6 cellular contexts compared by ENCODE assay signal in the genomic region with DNA sequence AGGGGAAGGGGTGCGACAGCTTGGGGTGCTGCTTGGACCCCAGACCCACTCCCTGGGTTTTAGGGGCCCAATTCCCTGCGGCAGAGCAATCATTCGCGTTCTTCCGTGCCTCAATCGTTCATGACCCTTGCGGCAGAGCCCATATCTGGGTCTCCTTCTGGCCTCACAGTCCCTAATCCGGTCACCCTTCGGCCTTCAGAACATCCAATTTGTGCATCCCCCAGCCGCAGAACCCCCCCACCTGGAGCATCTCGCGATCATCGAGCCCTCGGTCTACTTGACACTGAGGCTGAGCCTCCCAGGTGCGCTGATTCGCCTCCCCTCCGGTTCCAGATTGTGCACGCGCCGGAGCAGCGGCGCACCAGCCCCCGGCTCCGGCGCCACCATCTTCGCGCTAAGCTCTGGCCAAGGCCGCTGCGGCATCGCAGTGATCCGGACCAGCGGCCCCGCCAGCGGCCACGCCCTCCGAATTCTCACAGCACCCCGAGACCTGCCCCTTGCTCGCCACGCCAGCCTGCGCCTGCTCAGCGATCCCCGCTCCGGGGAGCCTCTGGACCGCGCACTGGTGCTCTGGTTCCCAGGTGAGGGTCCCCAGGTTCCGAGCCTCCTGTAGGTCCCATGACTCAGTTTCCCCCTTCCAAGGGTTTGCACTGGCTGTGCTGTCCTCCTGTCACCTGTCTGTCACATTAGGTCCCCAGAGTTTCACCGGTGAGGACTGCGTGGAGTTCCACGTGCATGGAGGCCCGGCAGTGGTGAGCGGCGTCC. TPM values are rescaled to one million over a fixed set of nuclear protein-coding genes. Genes with fewer than 3 reads are reported as not detected.
DNase-seq lines count a peak whose midpoint lies in the region; ATAC-seq and TF ChIP-seq lines count a peak whose summit lies in the region.

No MANE protein-coding gene starts in this region.

- POLR2A ChIA-PET in Panc1 (lab: Charles Lee): no interaction called here

- H3K4me1 ChIP-seq in Panc1 (ENCODE audit: control insufficient read depth, insufficient read depth, low read length): peaks cover 12% of the 10 kb centered on the region
- H3K4me1 ChIP-seq in esophagus muscularis mucosa: peaks cover 31 to 59% (median 49%) of the 10 kb centered on the region in 4 donors

- in situ Hi-C loops in GM13976 (cut with MboI; ENCODE audit: low sequenced_read_pairs, unreplicated experiment) (no loop called here), Panc1 (cut with HindIII; ENCODE audit: low pct_unique_long_range_greater_than_20kb, low sequenced_read_pairs) (no loop called here)

- H3K36me3 ChIP-seq in Panc1 (ENCODE audit: control insufficient read depth, insufficient read depth, low read length): peaks cover 7% of the 10 kb centered on the region; the same call in 1 of the 2 replicates
- peaks cover 0 to 32% (median 15%) of the 10 kb centered on the region in 4 donors for H3K36me3 ChIP-seq in esophagus muscularis mucosa

- ATAC-seq in Panc1: no peak

- H3K4me3 ChIP-seq in Panc1 (ENCODE audit: low read depth in 2 of 2, low read length in 2 of 2) (peak overlapping the region; percentile 86 to 94), esophagus muscularis mucosa (peak overlapping the region; percentile 74 to 93 (median 84))

- intact Hi-C loops in Panc1 (cut with micrococcal nuclease; ENCODE audit: unreplicated experiment) (no loop called here), esophagus muscularis mucosa (cut with DNase I) (no loop called here)

- H3K9me3 ChIP-seq in Panc1 (ENCODE audit: control insufficient read depth, insufficient read depth, low read depth, low read length) (no peaks in the 10 kb centered on the region), esophagus muscularis mucosa (no peaks in the 10 kb centered on the region)

- WGBS in esophagus muscularis mucosa: 3% methylated on average over 12 of the region's 52 CpGs

- no peak for TF ChIP-seq POLR2A in esophagus muscularis mucosa (IDR thresholded peaks at IDR 0.05; ENCODE audit: low read depth)

- H3K27ac ChIP-seq in Panc1 (ENCODE audit: low read length) (peak overlapping the region; percentile 98), esophagus muscularis mucosa (replicated peaks in 1 of 4) (peak overlapping the region; percentile 91 to 98 (median 96))

- H3K27me3 ChIP-seq in Panc1 (ENCODE audit: control insufficient read depth, insufficient read depth, low read length) (no peaks in the 10 kb centered on the region), esophagus muscularis mucosa (peaks cover 0 to 2% (median 0%) of the 10 kb centered on the region in 4 donors)

- no TSS peak for BruUV-seq in Panc1 (replicated peaks; lab: Mats Ljungman, UMichigan)

- CTCF ChIA-PET in Panc1 (lab: Charles Lee): no interaction called here

- no peak for TF ChIP-seq EP300 in esophagus muscularis mucosa (IDR thresholded peaks at IDR 0.05)

- TF ChIP-seq CTCF in GM13976 (IDR thresholded peaks at IDR 0.05; ENCODE audit: borderline replicate concordance, control extremely low read depth, extremely low read depth, insufficient read depth, missing control alignments) (no peak), Panc1 (IDR thresholded peaks at IDR 0.05) (no peak), esophagus muscularis mucosa (IDR thresholded peaks at IDR 0.05) (no peak)

- DNase-seq in GM13976 (ENCODE audit: low spot score) (peak; percentile 70), Panc1 (ENCODE audit: low read depth, low spot score) (no peak), esophagus muscularis mucosa (ENCODE audit: extremely low spot score) (no peak), SKM-1 (lab: John Stamatoyannopoulos, UW; ENCODE audit: unreplicated experiment) (no peak), KG1 (lab: John Stamatoyannopoulos, UW) (no peak)
- peak; percentile 39 for DNase-seq in stimulated activated CD4-positive, alpha-beta T cell treated with anti-CD3 and anti-CD28 coated beads, Interleukin-4, amount 100 ng/mL, for 1 hour

RNA-seq across cellular contexts. Expression of a gene that starts 0.5 kb away (rescaled TPM):
- total RNA-seq in Panc1 (2021; ENCODE audit: unreplicated experiment): 35.3 TPM
- polyA plus RNA-seq in Panc1 (2012; ENCODE audit: insufficient read length): 33.2 TPM
- 10 to 100 TPM in 2 of 4 donors, 1 to 10 TPM in 2; 8.7 to 13.3 (median 10.2) TPM for total RNA-seq in esophagus muscularis mucosa

RNA-seq across cellular contexts. Expression of a gene that starts 3.2 kb away (rescaled TPM):
- total RNA-seq in Panc1 (2021; ENCODE audit: unreplicated experiment) (13.5 TPM), esophagus muscularis mucosa (1 to 10 TPM; 2.9 to 7.4 (median 4.0) TPM)
- 15.2 TPM for polyA plus RNA-seq in Panc1 (2012; ENCODE audit: insufficient read length)

RNA-seq across cellular contexts. Expression of a gene that starts 28.5 kb away (rescaled TPM):
- total RNA-seq in Panc1 (2021; ENCODE audit: unreplicated experiment) (56.0 TPM), esophagus muscularis mucosa (10 to 100 TPM; 12.0 to 25.4 (median 20.9) TPM)
- 84.8 TPM for polyA plus RNA-seq in Panc1 (2012; ENCODE audit: insufficient read length)

RNA-seq across cellular contexts. Expression of a gene that starts 32.2 kb away (rescaled TPM):
- total RNA-seq in Panc1 (2021; ENCODE audit: unreplicated experiment): 87.7 TPM
- polyA plus RNA-seq in Panc1 (2012; ENCODE audit: insufficient read length): 94.2 TPM
- 100 to 1,000 TPM; 131 to 173 (median 147) TPM for total RNA-seq in esophagus muscularis mucosa

RNA-seq across cellular contexts. Expression of a gene that starts 34.6 kb away (rescaled TPM):
- total RNA-seq in Panc1 (2021; ENCODE audit: unreplicated experiment): 19.6 TPM
- polyA plus RNA-seq in Panc1 (2012; ENCODE audit: insufficient read length): 30.1 TPM
- 10 to 100 TPM; 14.7 to 35.4 (median 28.1) TPM for total RNA-seq in esophagus muscularis mucosa

Comparison
In these comparisons a context has a peak if more than half of its experiments do, and no peak if none do; other contexts are left out.
1. DNase-seq: peak in GM13976 (single experiment) and stimulated activated CD4-positive, alpha-beta T cell treated with anti-CD3 and anti-CD28 coated beads, Interleukin-4, amount 100 ng/mL, for 1 hour (single experiment); none in Panc1 (single experiment), esophagus muscularis mucosa (single experiment), SKM-1 (single experiment) and KG1 (single experiment).